8 cellular contexts compared by ENCODE assay signal in the genomic region with DNA sequence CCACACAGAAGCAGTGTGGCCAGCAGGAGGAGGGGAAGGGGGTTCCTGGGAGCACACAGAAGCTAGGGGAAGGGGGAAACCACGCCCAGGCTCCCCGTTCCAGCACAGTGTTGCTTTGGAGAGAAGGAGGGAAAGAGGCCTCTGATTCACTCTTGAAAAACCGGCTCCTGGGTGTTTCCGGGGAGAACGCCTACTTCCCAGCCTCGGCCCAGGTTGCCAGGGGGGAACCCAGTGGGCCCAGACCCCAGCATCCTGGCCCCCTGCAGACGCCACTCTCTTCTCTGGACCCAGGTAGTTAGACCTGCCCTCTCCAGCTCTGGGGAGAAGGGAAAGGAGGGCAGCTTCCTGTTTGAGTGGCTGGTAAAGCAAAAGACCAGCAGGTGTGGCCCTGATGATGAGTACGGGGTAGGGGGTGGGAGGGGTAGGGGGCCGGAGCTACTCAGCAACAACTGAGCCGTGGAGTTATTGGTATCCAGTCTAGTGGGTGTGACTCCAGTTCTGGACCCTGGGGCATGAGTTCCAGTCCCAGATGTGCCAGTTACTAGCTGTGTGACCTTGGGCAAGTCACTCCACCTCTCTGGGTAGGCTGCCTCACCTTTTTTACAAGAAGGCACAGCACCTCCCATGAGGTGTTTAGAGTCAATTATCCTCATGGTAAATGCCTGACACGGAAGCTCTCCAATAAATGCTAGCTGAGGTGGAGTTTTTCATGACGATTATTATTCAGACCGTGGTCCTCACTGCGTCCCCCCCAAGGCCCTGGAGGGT. TPM values are rescaled to one million over a fixed set of nuclear protein-coding genes. Genes with fewer than 3 reads are reported as not detected.
DNase-seq lines count a peak whose midpoint lies in the region; ATAC-seq, FAIRE-seq and TF ChIP-seq lines count a peak whose summit lies in the region.

No MANE protein-coding gene starts in this region.

- CTCF ChIA-PET in activated CD4-positive, alpha-beta T cell treated with anti-CD3 and anti-CD28 coated beads for 36 hours (lab: Charles Lee) = interaction anchor here (0.6 to 3.4 kb wide), 8 partner anchors 10 to 359 kb away, joined by 3 to 10 read pairs (median 4); a partner anchor contains a TSS

- TF ChIP-seq CTCF in kidney epithelial cell (IDR thresholded peaks at IDR 0.05; ENCODE audit: insufficient read depth, low read length, poor library complexity, severe bottlenecking) (no peak), thoracic aorta (IDR thresholded peaks at IDR 0.05) (no peak)

- H3K9me3 ChIP-seq in adipocyte (ENCODE audit: control insufficient read depth, low read length) (no peaks in the 10 kb centered on the region), thoracic aorta (no peaks in the 10 kb centered on the region)

- H3K27ac Mint-ChIP-seq in activated CD4-positive, alpha-beta T cell treated with anti-CD3 and anti-CD28 coated beads for 36 hours = peak overlapping the region; percentile 74

- peak overlapping the region; percentile 80 for H3K4me3 Mint-ChIP-seq in activated CD4-positive, alpha-beta T cell treated with anti-CD3 and anti-CD28 coated beads for 36 hours

- peaks cover 21% of the 10 kb centered on the region for H3K4me1 Mint-ChIP-seq in activated CD4-positive, alpha-beta T cell treated with anti-CD3 and anti-CD28 coated beads for 36 hours

- H3K9me3 Mint-ChIP-seq in activated CD4-positive, alpha-beta T cell treated with anti-CD3 and anti-CD28 coated beads for 36 hours (ENCODE audit: low read depth) = no peaks in the 10 kb centered on the region

- peak overlapping the region; percentile 91 for H3K4me3 ChIP-seq in adipocyte (ENCODE audit: low read length)
- H3K4me3 ChIP-seq in kidney epithelial cell (ENCODE audit: low read depth, low read length) = peak overlapping the region; percentile 79
- peak overlapping the region; percentile 94 for H3K4me3 ChIP-seq in thoracic aorta

- intact Hi-C loops in activated CD4-positive, alpha-beta T cell treated with anti-CD3 and anti-CD28 coated beads for 36 hours (cut with DNase I, micrococcal nuclease) = no loop called here

- no peak for FAIRE-seq in frontal cortex (lab: Jason Lieb, UNC)

- peak; percentile 30 for DNase-seq in activated CD4-positive, alpha-beta T cell treated with anti-CD3 and anti-CD28 coated beads for 36 hours
- DNase-seq in activated CD4-positive, alpha-beta T cell treated with anti-CD3 and anti-CD28 coated beads for 1 hour = no peak
- DNase-seq in adipocyte (ENCODE audit: low read depth) = no peak
- no peak for DNase-seq in kidney epithelial cell (ENCODE audit: low read depth)
- DNase-seq in thoracic aorta (ENCODE audit: low spot score) = no peak
- no peak for DNase-seq in effector CD8-positive, alpha-beta T cell (lab: John Stamatoyannopoulos, UW)
- no peak for DNase-seq in frontal cortex (ENCODE audit: low spot score in 2 of 2)
- DNase-seq in kidney glomerular epithelial cell (lab: John Stamatoyannopoulos, UW) = no peak

- H3K36me3 Mint-ChIP-seq in activated CD4-positive, alpha-beta T cell treated with anti-CD3 and anti-CD28 coated beads for 36 hours (ENCODE audit: low read depth) = peaks cover 3% of the 10 kb centered on the region

- H3K27me3 Mint-ChIP-seq in activated CD4-positive, alpha-beta T cell treated with anti-CD3 and anti-CD28 coated beads for 36 hours = no peaks in the 10 kb centered on the region

- H3K36me3 ChIP-seq in adipocyte (ENCODE audit: control insufficient read depth, insufficient read depth, low read length, severe bottlenecking) = peaks cover 13% of the 10 kb centered on the region
- H3K36me3 ChIP-seq in kidney epithelial cell (ENCODE audit: control insufficient read depth, insufficient read depth, low read length) = peaks cover 2% of the 10 kb centered on the region
- peaks cover 4% of the 10 kb centered on the region for H3K36me3 ChIP-seq in thoracic aorta

- ATAC-seq in activated CD4-positive, alpha-beta T cell treated with anti-CD3 and anti-CD28 coated beads for 36 hours = no peak
- ATAC-seq in thoracic aorta (ENCODE audit: insufficient number of reproducible peaks, low FRiP score, low read depth) = no peak

- peak overlapping the region; percentile 88 for H3K9ac ChIP-seq in adipocyte (ENCODE audit: low read length)

- H3K4me1 ChIP-seq in adipocyte (ENCODE audit: control insufficient read depth, insufficient read depth, low read length) (peaks cover 26% of the 10 kb centered on the region), thoracic aorta (ENCODE audit: control insufficient read depth in 1 of 2, low read depth in 2 of 2) (peaks cover 15 to 31% of the 10 kb centered on the region in 2 donors)

- H3K27me3 ChIP-seq in adipocyte (replicated peaks; ENCODE audit: control insufficient read depth, insufficient read depth, low read length) (no peaks in the 10 kb centered on the region), kidney epithelial cell (ENCODE audit: control insufficient read depth, insufficient read depth, low read length) (no peaks in the 10 kb centered on the region), thoracic aorta (replicated peaks; ENCODE audit: insufficient read depth) (no peaks in the 10 kb centered on the region)

- peak overlapping the region; percentile 27 to 50 for H3K27ac ChIP-seq in thoracic aorta

- POLR2A ChIA-PET in activated CD4-positive, alpha-beta T cell treated with anti-CD3 and anti-CD28 coated beads for 36 hours (lab: Charles Lee) = interaction anchor here (1.2 kb wide), 1 partner anchor 22 kb away, joined by 3 read pairs; a partner anchor contains a TSS

RNA-seq across cellular contexts. Expression of a gene that starts 0.8 kb away (rescaled TPM):
- total RNA-seq in activated CD4-positive, alpha-beta T cell treated with anti-CD3 and anti-CD28 coated beads for 36 hours = 10 to 100 TPM; 19.3 to 25.7 TPM
- total RNA-seq in kidney epithelial cell = 188 and 222 TPM in 2 replicates
- 10 to 100 TPM; 56.4 to 77.8 TPM for total RNA-seq in thoracic aorta
- 39.1 TPM for total RNA-seq in frontal cortex

RNA-seq across cellular contexts. Expression of a gene that starts 19.9 kb away (rescaled TPM):
- total RNA-seq in activated CD4-positive, alpha-beta T cell treated with anti-CD3 and anti-CD28 coated beads for 36 hours = under 1 TPM; 0.16 to 0.25 TPM
- total RNA-seq in kidney epithelial cell = 5.5 and 6.9 TPM in 2 replicates
- total RNA-seq in thoracic aorta = 1 to 10 TPM in 1 of 2 donors, not detected in 1; 2.8 TPM
- total RNA-seq in frontal cortex = not detected

RNA-seq across cellular contexts. Expression of a gene that starts 23.1 kb away (rescaled TPM):
- 10 to 100 TPM; 69.3 to 72.6 TPM for total RNA-seq in activated CD4-positive, alpha-beta T cell treated with anti-CD3 and anti-CD28 coated beads for 36 hours
- 58.1 and 64.7 TPM in 2 replicates for total RNA-seq in kidney epithelial cell
- total RNA-seq in thoracic aorta = 10 to 100 TPM; 50.1 to 50.6 TPM
- total RNA-seq in frontal cortex = 32.6 TPM

RNA-seq across cellular contexts. Expression of a gene that starts 34.3 kb away (rescaled TPM):
- total RNA-seq in activated CD4-positive, alpha-beta T cell treated with anti-CD3 and anti-CD28 coated beads for 36 hours = 100 to 1,000 TPM; 106 to 145 TPM
- total RNA-seq in kidney epithelial cell (52.8 and 55.0 TPM in 2 replicates), thoracic aorta (10 to 100 TPM; 35.6 to 37.6 TPM), frontal cortex (13.9 TPM)
